19 cellular contexts compared by ENCODE assay signal in the genomic region with DNA sequence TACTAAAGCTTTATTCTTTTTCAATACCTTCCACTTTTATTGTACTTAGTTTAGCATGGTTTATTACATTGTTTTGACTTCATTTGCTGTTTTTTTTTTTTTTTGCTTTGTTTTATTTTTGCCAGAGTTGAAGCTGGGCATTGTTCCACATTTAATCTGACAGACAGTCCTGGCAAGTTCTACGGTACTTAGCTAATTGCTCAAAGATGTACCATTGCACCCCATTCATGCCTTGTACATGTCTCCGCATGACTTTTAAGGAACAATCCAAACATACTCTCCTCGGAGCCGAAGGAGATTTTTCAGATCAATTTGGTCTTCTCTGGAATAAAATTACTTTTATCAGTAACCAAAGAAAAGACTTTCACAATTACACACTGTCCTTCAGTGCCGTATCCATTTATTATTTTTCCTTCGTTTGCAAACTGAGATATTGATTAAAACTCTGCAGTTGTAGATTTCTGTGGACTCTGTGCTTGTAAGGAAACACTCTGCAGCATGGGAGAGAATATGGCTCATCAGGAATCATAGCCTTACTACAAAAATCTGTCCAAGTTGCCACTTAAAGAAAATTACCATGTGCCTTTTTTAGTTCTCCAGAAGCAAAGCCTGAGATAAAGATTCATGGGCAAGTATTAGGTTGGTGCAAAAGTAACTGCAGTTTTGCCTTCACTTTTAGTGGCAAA.
"Had no signal": no experiment of that assay in that cellular context is flagged by ENCODE, and none has a peak within 500 bp of the region (broad histone marks: within the 10 kb centered on the region; RNA-seq: fewer than 3 reads in every experiment).

No MANE protein-coding gene starts in this region.

- H3K36me3 ChIP-seq: neural progenitor cell, spleen, thyroid gland had no signal

- ATAC-seq: activated CD4-positive, CD25-positive, alpha-beta regulatory T cell treated with anti-CD3 and anti-CD28 coated beads, Interleukin-2, amount 50 U/mL, for 24 hours; effector memory CD8-positive, alpha-beta T cell; sciatic nerve; T-cell had no signal

- H3K27me3 ChIP-seq: neural progenitor cell, spleen, thyroid gland had no signal

- H3K27ac ChIP-seq: neural progenitor cell, spleen, thyroid gland had no signal

- DNase-seq: activated CD4-positive, alpha-beta T cell treated with anti-CD3 and anti-CD28 coated beads, Interleukin-2, amount 50 U/mL, for 1 hour; activated naive CD4-positive, alpha-beta T cell; activated naive CD8-positive, alpha-beta T cell treated with anti-CD3 and anti-CD28 coated beads, Interleukin-2, amount 10 ng/mL, durations not matched to agents 7 days and 5 days; activated T-cell treated with anti-CD3 and anti-CD28 coated beads for 4 hours; anterior cingulate cortex; dermis blood vessel endothelial cell; effector memory CD8-positive, alpha-beta T cell; foreskin fibroblast; glutamatergic neuron; naive B cell; spleen; stimulated activated CD4-positive, alpha-beta T cell treated with anti-CD3 and anti-CD28 coated beads, Interleukin-1b, Interleukin-23, amount 100 ng/mL, for 48 hours; T-cell; T-helper 9 cell; thyroid gland had no signal

- H3K4me3 ChIP-seq: lung, neural progenitor cell, spleen, thyroid gland had no signal

- H3K4me1 ChIP-seq: neural progenitor cell, spleen, thyroid gland had no signal

- H3K9me3 ChIP-seq: thyroid gland had no signal
